ENCODE assay signal across 9 cellular contexts in the genomic region with DNA sequence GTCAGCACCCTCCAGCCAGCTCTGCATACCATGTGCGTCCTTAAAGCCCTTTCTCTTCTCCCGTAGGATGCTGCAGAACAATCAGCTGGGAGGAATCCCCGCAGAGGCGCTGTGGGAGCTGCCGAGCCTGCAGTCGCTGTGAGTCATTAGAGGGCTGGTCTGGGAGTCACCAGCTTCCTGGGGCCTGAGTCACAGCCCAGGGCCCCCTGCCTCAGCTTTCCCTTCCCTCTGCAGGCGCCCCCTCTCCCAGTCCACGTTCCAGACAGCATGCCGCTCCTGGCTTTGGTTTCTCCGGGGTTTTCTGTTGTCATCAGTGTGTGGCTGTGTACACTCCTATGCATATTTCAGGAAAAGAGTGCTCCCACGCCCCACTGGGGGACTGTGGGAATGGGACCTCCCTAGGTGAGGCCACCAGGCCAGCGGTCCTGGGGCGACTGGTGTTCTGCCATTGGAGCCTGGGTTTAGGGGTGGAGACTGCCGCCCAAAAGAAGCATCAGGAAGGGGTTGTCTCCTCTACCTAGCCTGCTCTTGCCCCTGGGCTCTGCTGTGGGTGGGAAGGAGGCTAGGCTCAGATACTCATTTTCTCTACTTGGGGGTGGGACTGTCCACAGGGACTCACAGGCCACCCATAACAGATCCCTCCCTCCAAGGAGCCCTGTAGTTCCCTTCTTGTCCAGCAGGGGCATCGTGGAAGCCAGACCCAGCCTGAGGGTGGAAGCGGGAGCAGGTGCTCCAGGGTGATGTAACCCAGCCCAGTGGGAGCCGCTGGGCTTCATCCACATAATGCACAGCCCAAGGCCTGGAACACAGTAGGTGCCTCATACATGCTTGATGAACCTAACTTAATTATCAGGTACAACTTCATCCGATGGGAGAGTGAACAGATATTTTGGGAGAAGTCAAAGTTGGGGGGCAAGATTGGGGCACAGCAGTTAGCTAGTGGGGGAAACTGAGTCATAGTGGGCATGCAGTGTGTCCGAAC. TPM values are rescaled to one million over a fixed set of nuclear protein-coding genes. Genes with fewer than 3 reads are reported as not detected.
A peak's percentile ranks its signal among the peaks of the same experiment; 100 is the strongest.
DNase-seq lines count a peak whose midpoint lies in the region; ATAC-seq and TF ChIP-seq lines count a peak whose summit lies in the region.
"Had no signal": no experiment of that assay in that cellular context is flagged by ENCODE, and none has a peak within 500 bp of the region (broad histone marks: within the 10 kb centered on the region; RNA-seq: fewer than 3 reads in every experiment).

No MANE protein-coding gene starts in this region.

- H3K9me3 Mint-ChIP-seq in activated naive CD4-positive, alpha-beta T cell treated with anti-CD3 and anti-CD28 coated beads, Interleukin-2, amount 10 ng/mL, durations not matched to agents 7 days and 5 days, result no peaks in the 10 kb centered on the region

- no peak overlapping the region for H3K9ac ChIP-seq in MM.1S (ENCODE audit: low read length)

- H3K9me3 ChIP-seq in MM.1S (replicated peaks; ENCODE audit: insufficient read depth, low read length), result no peaks in the 10 kb centered on the region
- no peaks in the 10 kb centered on the region for H3K9me3 ChIP-seq in heart left ventricle

- intact Hi-C loops in heart left ventricle (cut with DNase I), result loop anchor here in 1 of 10 donors (2.0 kb wide), 1 partner anchor 43 kb away; a partner anchor contains a TSS

- H3K4me3 Mint-ChIP-seq in activated naive CD4-positive, alpha-beta T cell treated with anti-CD3 and anti-CD28 coated beads, Interleukin-2, amount 10 ng/mL, durations not matched to agents 7 days and 5 days, result no peak overlapping the region

- H3K36me3 ChIP-seq in MM.1S (replicated peaks; ENCODE audit: insufficient read depth, low read length) (no peaks in the 10 kb centered on the region), heart left ventricle (no peaks in the 10 kb centered on the region)

- H3K27me3 ChIP-seq in MM.1S (replicated peaks; ENCODE audit: insufficient read depth, low read length), result peaks cover 16% of the 10 kb centered on the region
- peaks cover 0 to 23% (median 0%) of the 10 kb centered on the region in 9 donors for H3K27me3 ChIP-seq in heart left ventricle

- CTCF ChIA-PET in activated naive CD4-positive, alpha-beta T cell treated with anti-CD3 and anti-CD28 coated beads, Interleukin-2, amount 10 ng/mL, durations not matched to agents 7 days and 5 days (lab: Charles Lee), result interaction anchor here (0.6 to 2.7 kb wide), 7 partner anchors 10 to 656 kb away, joined by 3 to 7 read pairs (median 5); no protein-coding TSS in a partner anchor

- H4K20me1 ChIP-seq in MM.1S (ENCODE audit: insufficient read depth, low read length), result no peaks in the 10 kb centered on the region

- WGBS in heart left ventricle, 4 donors, result 51 to 77% (median 59%) methylated on average over 11 to 19 of the region's 19 CpGs

- H3K36me3 Mint-ChIP-seq in activated naive CD4-positive, alpha-beta T cell treated with anti-CD3 and anti-CD28 coated beads, Interleukin-2, amount 10 ng/mL, durations not matched to agents 7 days and 5 days, result no peaks in the 10 kb centered on the region

- TF ChIP-seq CTCF in MM.1S (IDR thresholded peaks at IDR 0.05; ENCODE audit: low read length), result peak; percentile 99
- peak; percentile 48 to 89 (median 76) for TF ChIP-seq CTCF in heart left ventricle (IDR thresholded peaks at IDR 0.05)
- TF ChIP-seq CTCF in retinal pigment epithelial cell (conservative IDR thresholded peaks at IDR 0.05; ENCODE audit: low read depth, low read length), result peak; percentile 95

- no peak overlapping the region for H3K4me2 ChIP-seq in MM.1S (ENCODE audit: low read depth, low read length)

- H2AFZ ChIP-seq in MM.1S (ENCODE audit: low read length), result no peak overlapping the region

- H3K9me2 ChIP-seq in MM.1S (replicated peaks; ENCODE audit: insufficient read depth, low read length), result no peaks in the 10 kb centered on the region

- DNase-seq in SIG-M5 treated with dmso at 0.1 percent for 504 hours (lab: John Stamatoyannopoulos, UW; ENCODE audit: unreplicated experiment) (peak; percentile 80), SIG-M5 (lab: John Stamatoyannopoulos, UW) (no peak), MM.1S (peak; percentile 63), SKM-1 (lab: John Stamatoyannopoulos, UW; ENCODE audit: unreplicated experiment) (peak; percentile 66), heart left ventricle (peak; percentile 27 to 74 (median 50)), retinal pigment epithelial cell (ENCODE audit: low read depth) (peak; percentile 90)
- DNase-seq in activated naive CD4-positive, alpha-beta T cell treated with anti-CD3 and anti-CD28 coated beads, Interleukin-2, amount 10 ng/mL, durations not matched to agents 7 days and 5 days, result peak; percentile 78

- H3K4me3 ChIP-seq in MM.1S (ENCODE audit: low read length) (no peak overlapping the region), heart left ventricle (no peak overlapping the region), retinal pigment epithelial cell (ENCODE audit: low read length) (peak overlapping the region; percentile 11)

- peaks cover 81% of the 10 kb centered on the region for H3K27me3 Mint-ChIP-seq in activated naive CD4-positive, alpha-beta T cell treated with anti-CD3 and anti-CD28 coated beads, Interleukin-2, amount 10 ng/mL, durations not matched to agents 7 days and 5 days

- no peak overlapping the region for H3K27ac ChIP-seq in MM.1S (ENCODE audit: low read length)
- no peak overlapping the region for H3K27ac ChIP-seq in heart left ventricle

- no peaks in the 10 kb centered on the region for H3F3A ChIP-seq in MM.1S (ENCODE audit: insufficient read depth, low read length)

- H3K4me1 ChIP-seq in MM.1S (ENCODE audit: low read length) (no peaks in the 10 kb centered on the region), heart left ventricle (peaks cover 0 to 6% (median 0%) of the 10 kb centered on the region in 12 donors)

- no peaks in the 10 kb centered on the region for H3K4me1 Mint-ChIP-seq in activated naive CD4-positive, alpha-beta T cell treated with anti-CD3 and anti-CD28 coated beads, Interleukin-2, amount 10 ng/mL, durations not matched to agents 7 days and 5 days

- no peak for TF ChIP-seq POLR2A in heart left ventricle (IDR thresholded peaks at IDR 0.05)

- H3K27ac Mint-ChIP-seq in activated naive CD4-positive, alpha-beta T cell treated with anti-CD3 and anti-CD28 coated beads, Interleukin-2, amount 10 ng/mL, durations not matched to agents 7 days and 5 days, result no peak overlapping the region

- ATAC-seq in heart left ventricle (peak in 3 of 4 donors; percentile 64 to 80 (median 71)), GM18861 (IDR thresholded peaks at IDR 0.05; ENCODE audit: unreplicated experiment) (no peak)

- no peaks in the 10 kb centered on the region for H3K79me2 ChIP-seq in MM.1S (ENCODE audit: low read length)

RNA-seq across cellular contexts. Expression of a gene that starts 42.5 kb away (rescaled TPM):
- total RNA-seq in heart left ventricle, result 1 to 10 TPM in 6 of 9 donors, under 1 TPM in 3; 0.29 to 3.5 (median 1.8) TPM
- polyA plus RNA-seq in heart left ventricle, result 1 to 10 TPM; 1.3 to 1.7 TPM
- total RNA-seq: subcutaneous adipose tissue had no signal
